ENCODE assay signal across 26 cellular contexts in genomic region chr4:125541836-125542235, GRCh38.
DNase-seq lines count a peak whose midpoint lies in the region; ATAC-seq, FAIRE-seq and TF ChIP-seq lines count a peak whose summit lies in the region.
"Had no signal": no experiment of that assay in that cellular context is flagged by ENCODE, and none has a peak within 500 bp of the region (broad histone marks: within the 10 kb centered on the region; RNA-seq: fewer than 3 reads in every experiment).

No MANE protein-coding gene starts in this region.

- peaks cover 13% of the 10 kb centered on the region for H3K36me3 Mint-ChIP-seq in neural progenitor cell
- H3K36me3 Mint-ChIP-seq in glutamatergic neuron (ENCODE audit: unreplicated experiment) = peaks cover 7% of the 10 kb centered on the region
- H3K36me3 Mint-ChIP-seq: CD14-positive monocyte; CD8-positive, alpha-beta memory T cell had no signal

- H3K4me1 Mint-ChIP-seq in neural progenitor cell (peaks cover 19% of the 10 kb centered on the region), glutamatergic neuron (ENCODE audit: low read depth, unreplicated experiment) (no peaks in the 10 kb centered on the region)
- H3K4me1 Mint-ChIP-seq: CD14-positive monocyte; CD8-positive, alpha-beta memory T cell had no signal

- dilution Hi-C loops in endothelial cell of umbilical vein (cut with MboI; ENCODE audit: extremely low pct_ligation_motif_present, low sequenced_read_pairs) = no loop called here

- peak; percentile 68 for FAIRE-seq in endothelial cell of umbilical vein (lab: Jason Lieb, UNC)
- FAIRE-seq: A204.1, D721Med, GM12891, GM18507, H1 had no signal

- BruUV-seq in A673 (replicated peaks; lab: Mats Ljungman, UMichigan) (no TSS peak), endothelial cell of umbilical vein (replicated peaks; lab: Mats Ljungman, UMichigan) (no TSS peak)

- peaks cover 11% of the 10 kb centered on the region for H3K9me3 ChIP-seq in A673 (ENCODE audit: low read depth, low read length, poor library complexity, severe bottlenecking)
- H3K9me3 ChIP-seq in endothelial cell of umbilical vein (replicated peaks; ENCODE audit: control insufficient read depth, insufficient read depth, low read length) = no peaks in the 10 kb centered on the region
- no peaks in the 10 kb centered on the region for H3K9me3 ChIP-seq in neural progenitor cell (ENCODE audit: low read depth)
- H3K9me3 ChIP-seq: BE2C had no signal

- TF ChIP-seq POLR2A in endothelial cell of umbilical vein (IDR thresholded peaks at IDR 0.05; ENCODE audit: low read depth, low read length) = no peak

- H3K4me2 ChIP-seq in endothelial cell of umbilical vein (ENCODE audit: insufficient read depth, low read length) (no peak overlapping the region), neural progenitor cell (no peak overlapping the region)
- H3K4me2 ChIP-seq: BLaER1 treated with 17β-estradiol and CSF1 and Interleukin-3, amounts not matched to agents 10 nM and 100 nM had no signal

- peaks cover 4% of the 10 kb centered on the region for H3K27me3 Mint-ChIP-seq in neural progenitor cell (ENCODE audit: insufficient read depth, low read depth)
- H3K27me3 Mint-ChIP-seq in glutamatergic neuron (ENCODE audit: unreplicated experiment) = no peaks in the 10 kb centered on the region
- H3K27me3 Mint-ChIP-seq: CD4-positive, alpha-beta T cell; CD8-positive, alpha-beta memory T cell had no signal

- intact Hi-C loops in A673 (cut with micrococcal nuclease; ENCODE audit: unreplicated experiment) (no loop called here), endothelial cell of umbilical vein (cut with micrococcal nuclease) (no loop called here)

- peaks cover 21% of the 10 kb centered on the region for H3K4me1 ChIP-seq in A673 (ENCODE audit: insufficient read depth, low read length, poor library complexity, severe bottlenecking)
- no peaks in the 10 kb centered on the region for H3K4me1 ChIP-seq in endothelial cell of umbilical vein (ENCODE audit: control insufficient read depth, extremely low read depth, insufficient read depth, low read length)
- peaks cover 17% of the 10 kb centered on the region for H3K4me1 ChIP-seq in neural progenitor cell
- H3K4me1 ChIP-seq: BE2C had no signal

- H3K9me3 Mint-ChIP-seq in neural progenitor cell = peaks cover 20% of the 10 kb centered on the region
- no peaks in the 10 kb centered on the region for H3K9me3 Mint-ChIP-seq in glutamatergic neuron (ENCODE audit: unreplicated experiment)

- DNase-seq in A673 (ENCODE audit: low spot score) (peak; percentile 63), endothelial cell of umbilical vein (ENCODE audit: low read depth, low spot score) (no peak), neural progenitor cell (ENCODE audit: low spot score) (no peak), glutamatergic neuron (no peak)
- DNase-seq in activated CD8-positive, alpha-beta memory T cell treated with anti-CD3 and anti-CD28 coated beads for 24 hours = no peak
- DNase-seq: ACHN; AML-193; BE2C; CD4-positive, alpha-beta T cell; CD8-positive, alpha-beta memory T cell; DMS 273 treated with DMSO at 0.1 percent for 48 hours; DMS53; DMS79 treated with DMSO at 0.1 percent for 48 hours; GF-D8; GM23248; H7; HCEC 1CT had no signal

- H2AFZ ChIP-seq in endothelial cell of umbilical vein (ENCODE audit: low read depth, low read length) (no peak overlapping the region), neural progenitor cell (replicated peaks) (no peak overlapping the region)
- H2AFZ ChIP-seq: GM23248 had no signal

- ATAC-seq in GM21576 (IDR thresholded peaks at IDR 0.05; ENCODE audit: unreplicated experiment) = no peak

- H3K27ac Mint-ChIP-seq in neural progenitor cell (peak overlapping the region; percentile 76), glutamatergic neuron (ENCODE audit: unreplicated experiment) (no peak overlapping the region)
- H3K27ac Mint-ChIP-seq: CD4-positive, alpha-beta T cell; CD8-positive, alpha-beta memory T cell had no signal

- H4K20me1 ChIP-seq in endothelial cell of umbilical vein (replicated peaks; ENCODE audit: control insufficient read depth, extremely low read depth, insufficient read depth, low read length) (no peaks in the 10 kb centered on the region), neural progenitor cell (ENCODE audit: low read depth) (no peaks in the 10 kb centered on the region)
- H4K20me1 ChIP-seq: BLaER1 treated with 17β-estradiol and CSF1 and Interleukin-3, amounts not matched to agents 10 nM and 100 nM had no signal

- CTCF ChIA-PET in A673 (lab: Charles Lee) (no interaction called here), endothelial cell of umbilical vein (lab: Charles Lee) (interaction anchor here (0.6 kb wide), 1 partner anchor 806 kb away, joined by 3 read pairs; no protein-coding TSS in a partner anchor)

- no peaks in the 10 kb centered on the region for H3K9me1 ChIP-seq in endothelial cell of umbilical vein (replicated peaks; ENCODE audit: control insufficient read depth, extremely low read depth, insufficient read depth, low read length)

- no peak overlapping the region for H3K9ac ChIP-seq in endothelial cell of umbilical vein (replicated peaks; ENCODE audit: extremely low read depth, insufficient read depth, low read length)
- no peak overlapping the region for H3K9ac ChIP-seq in neural progenitor cell
- H3K9ac ChIP-seq: BLaER1 treated with 17β-estradiol and CSF1 and Interleukin-3, amounts not matched to agents 10 nM and 100 nM; GM23248 had no signal

- no peak overlapping the region for H3K4me3 Mint-ChIP-seq in neural progenitor cell
- H3K4me3 Mint-ChIP-seq in glutamatergic neuron (ENCODE audit: unreplicated experiment) = no peak overlapping the region
- H3K4me3 Mint-ChIP-seq: CD14-positive monocyte; CD4-positive, alpha-beta T cell; CD8-positive, alpha-beta memory T cell had no signal

- no peak for TF ChIP-seq CTCF in A673 (conservative IDR thresholded peaks at IDR 0.05; ENCODE audit: low read depth, low read length)
- no peak for TF ChIP-seq CTCF in endothelial cell of umbilical vein (IDR thresholded peaks at IDR 0.05; ENCODE audit: extremely low read depth in 1 of 2, insufficient read depth in 1 of 2, low read depth in 1 of 2, low read length in 2 of 2)
- no peak for TF ChIP-seq CTCF in neural progenitor cell (IDR thresholded peaks at IDR 0.05)
- TF ChIP-seq CTCF in glutamatergic neuron (IDR thresholded peaks at IDR 0.05; ENCODE audit: partially characterized antibody, unreplicated experiment) = no peak

- H3K79me2 ChIP-seq in endothelial cell of umbilical vein (ENCODE audit: control insufficient read depth, insufficient read depth, low read length) = no peaks in the 10 kb centered on the region
- no peaks in the 10 kb centered on the region for H3K79me2 ChIP-seq in neural progenitor cell (ENCODE audit: low read depth)

- no peak overlapping the region for H3K27ac ChIP-seq in A673 (ENCODE audit: low read depth, low read length, poor library complexity, severe bottlenecking)
- no peak overlapping the region for H3K27ac ChIP-seq in endothelial cell of umbilical vein (ENCODE audit: insufficient read depth, low read depth, low read length)
- no peak overlapping the region for H3K27ac ChIP-seq in neural progenitor cell
- H3K27ac ChIP-seq: 22Rv1; BLaER1 treated with 17β-estradiol and CSF1 and Interleukin-3, amounts not matched to agents 10 nM and 100 nM; GM23248 had no signal

- H3K27me3 ChIP-seq in A673 (replicated peaks; ENCODE audit: insufficient read depth, low read depth, low read length, poor library complexity) (no peaks in the 10 kb centered on the region), endothelial cell of umbilical vein (ENCODE audit: control insufficient read depth in 2 of 2, insufficient read depth in 2 of 2, low read length in 2 of 2) (no peaks in the 10 kb centered on the region), neural progenitor cell (no peaks in the 10 kb centered on the region)
- H3K27me3 ChIP-seq: BE2C; BLaER1 treated with 17β-estradiol and CSF1 and Interleukin-3, amounts not matched to agents 10 nM and 100 nM had no signal

- H3K4me3 ChIP-seq in A673 (ENCODE audit: low read depth, low read length, poor library complexity, severe bottlenecking) = no peak overlapping the region
- no peak overlapping the region for H3K4me3 ChIP-seq in endothelial cell of umbilical vein (replicated peaks in 1 of 3; ENCODE audit: insufficient read depth in 1 of 3, low read depth in 1 of 3, low read length in 3 of 3)
- H3K4me3 ChIP-seq in neural progenitor cell = no peak overlapping the region
- H3K4me3 ChIP-seq: BLaER1 treated with 17β-estradiol and CSF1 and Interleukin-3, amounts not matched to agents 10 nM and 100 nM; GM23248 had no signal

- H3K36me3 ChIP-seq in A673 (ENCODE audit: insufficient read depth, low read length, poor library complexity, severe bottlenecking) = no peaks in the 10 kb centered on the region
- H3K36me3 ChIP-seq in endothelial cell of umbilical vein (ENCODE audit: control insufficient read depth in 2 of 2, extremely low read depth in 1 of 2, insufficient read depth in 2 of 2, low read length in 2 of 2) = no peaks in the 10 kb centered on the region
- H3K36me3 ChIP-seq in neural progenitor cell = no peaks in the 10 kb centered on the region
- H3K36me3 ChIP-seq: BE2C; BLaER1 treated with 17β-estradiol and CSF1 and Interleukin-3, amounts not matched to agents 10 nM and 100 nM had no signal

- H3F3A ChIP-seq in neural progenitor cell (ENCODE audit: low read depth) = no peaks in the 10 kb centered on the region

- POLR2A ChIA-PET in A673 (lab: Charles Lee; ENCODE audit: low non-redundant PET) (no interaction called here), endothelial cell of umbilical vein (lab: Charles Lee) (no interaction called here)

TF ChIP-seq in endothelial cell of umbilical vein, 7 proteins besides CTCF, POLR2A, EP300 and RAD21:
- TF ChIP-seq MAX (IDR thresholded peaks at IDR 0.05; ENCODE audit: insufficient read depth, insufficient read length) (no peak), GATA2 (IDR thresholded peaks at IDR 0.05; ENCODE audit: insufficient read depth, insufficient read length, low read depth, low read length) (no peak), EZH2 (IDR thresholded peaks at IDR 0.05; ENCODE audit: borderline replicate concordance, low read depth, low read length, severe bottlenecking) (no peak), MYC (IDR thresholded peaks at IDR 0.05; ENCODE audit: low read depth, low read length) (no peak), JUN (IDR thresholded peaks at IDR 0.05; ENCODE audit: borderline replicate concordance, insufficient read depth, insufficient read length, low read depth) (no peak), POLR2AphosphoS5 (IDR thresholded peaks at IDR 0.05; ENCODE audit: insufficient read depth, low read depth, low read length) (no peak), FOS (IDR thresholded peaks at IDR 0.05; ENCODE audit: borderline replicate concordance, insufficient read depth, low read length) (no peak)
